Comparison of ENCODE assay signal across 24 cellular contexts in genomic region chr1:20505488-20505887, GRCh38. TPM values are rescaled to one million over a fixed set of nuclear protein-coding genes. Genes with fewer than 3 reads are reported as not detected.
A peak's percentile ranks its signal among the peaks of the same experiment; 100 is the strongest.
DNase-seq lines count a peak whose midpoint lies in the region; TF ChIP-seq lines count a peak whose summit lies in the region.
"Had no signal": no experiment of that assay in that cellular context is flagged by ENCODE, and none has a peak within 500 bp of the region (broad histone marks: within the 10 kb centered on the region; RNA-seq: fewer than 3 reads in every experiment).

No MANE protein-coding gene starts in this region.

- H3K27me3 Mint-ChIP-seq in CD4-positive, alpha-beta memory T cell: no peaks in the 10 kb centered on the region
- no peaks in the 10 kb centered on the region for H3K27me3 Mint-ChIP-seq in activated T-helper 2 cell treated with anti-CD3 and anti-CD28 coated beads, Interferon-gamma antibody, Interleukin-2, Interleukin-4, amounts not matched to agents 10 μg/mL and 5 μg/mL and 100 μg/mL, durations not matched to agents 14 hours and 24 hours and 36 hours (ENCODE audit: low read depth)
- H3K27me3 Mint-ChIP-seq in nephron (ENCODE audit: low read depth): no peaks in the 10 kb centered on the region

- H4K20me1 ChIP-seq in BLaER1 treated with 17β-estradiol and CSF1 and Interleukin-3, amounts not matched to agents 10 nM and 100 nM: peaks cover 11 to 49% (median 37%) of the 10 kb centered on the region in 11 experiments; a peak in 18 of 22 replicates

- H3K36me3 ChIP-seq in BLaER1 treated with 17β-estradiol and CSF1 and Interleukin-3, amounts not matched to agents 10 nM and 100 nM: peaks cover 49 to 60% (median 57%) of the 10 kb centered on the region in 11 experiments
- peaks cover 14% of the 10 kb centered on the region for H3K36me3 ChIP-seq in CD4-positive, alpha-beta memory T cell (ENCODE audit: insufficient read depth, low read length)

- H3K4me3 ChIP-seq in BLaER1 treated with 17β-estradiol and CSF1 and Interleukin-3, amounts not matched to agents 10 nM and 100 nM: no peak overlapping the region
- no peak overlapping the region for H3K4me3 ChIP-seq in CD4-positive, alpha-beta memory T cell (ENCODE audit: low read length in 2 of 2)
- H3K4me3 ChIP-seq: cardiac muscle cell, thyroid gland had no signal

- peak overlapping the region in 10 of 11 experiments; percentile 10 to 97 (median 89); a peak in 14 of 22 replicates for H3K4me2 ChIP-seq in BLaER1 treated with 17β-estradiol and CSF1 and Interleukin-3, amounts not matched to agents 10 nM and 100 nM

- intact Hi-C loops in CD4-positive, alpha-beta memory T cell (cut with micrococcal nuclease): loop anchor here (5.0 kb wide), 3 partner anchors 127 to 282 kb away; partner anchors contain the start of genes DDOST, HP1BP3 and PINK1
- intact Hi-C loops in activated T-helper 2 cell treated with anti-CD3 and anti-CD28 coated beads, Interferon-gamma antibody, Interleukin-2, Interleukin-4, amounts not matched to agents 10 μg/mL and 5 μg/mL and 100 μg/mL, durations not matched to agents 14 hours and 24 hours and 36 hours (cut with micrococcal nuclease): loop anchor here (5.0 kb wide), 2 partner anchors 127 to 128 kb away; partner anchors contain the start of gene PINK1

- H3K4me1 Mint-ChIP-seq in CD4-positive, alpha-beta memory T cell: peaks cover 11 to 31% (median 21%) of the 10 kb centered on the region in 4 donors
- H3K4me1 Mint-ChIP-seq in activated T-helper 2 cell treated with anti-CD3 and anti-CD28 coated beads, Interferon-gamma antibody, Interleukin-2, Interleukin-4, amounts not matched to agents 10 μg/mL and 5 μg/mL and 100 μg/mL, durations not matched to agents 14 hours and 24 hours and 36 hours (ENCODE audit: low read depth): peaks cover 4% of the 10 kb centered on the region
- H3K4me1 Mint-ChIP-seq in nephron: peaks cover 7% of the 10 kb centered on the region

- POLR2A ChIA-PET in CD4-positive, alpha-beta memory T cell (lab: Charles Lee; ENCODE audit: partially characterized antibody): no interaction called here

- H3K4me1 ChIP-seq in BLaER1 treated with 17β-estradiol and CSF1 and Interleukin-3, amounts not matched to agents 10 nM and 100 nM: peaks cover 19 to 34% (median 24%) of the 10 kb centered on the region in 10 experiments
- peaks cover 30% of the 10 kb centered on the region for H3K4me1 ChIP-seq in CD4-positive, alpha-beta memory T cell (ENCODE audit: insufficient read depth, low read length)

- CTCF ChIA-PET in CD4-positive, alpha-beta memory T cell (lab: Charles Lee; ENCODE audit: partially characterized antibody): interaction anchor here (1.2 to 4.8 kb wide), 2 partner anchors 12 to 15 kb away, joined by 3 to 24 read pairs; no protein-coding TSS in a partner anchor

- peak overlapping the region in 6 of 11 experiments; percentile 12 to 93 (median 18); a peak in 4 of 22 replicates for H3K9ac ChIP-seq in BLaER1 treated with 17β-estradiol and CSF1 and Interleukin-3, amounts not matched to agents 10 nM and 100 nM

- peaks cover 0 to 1% (median 0%) of the 10 kb centered on the region in 8 donors for H3K9me3 Mint-ChIP-seq in CD4-positive, alpha-beta memory T cell
- H3K9me3 Mint-ChIP-seq in activated T-helper 2 cell treated with anti-CD3 and anti-CD28 coated beads, Interferon-gamma antibody, Interleukin-2, Interleukin-4, amounts not matched to agents 10 μg/mL and 5 μg/mL and 100 μg/mL, durations not matched to agents 14 hours and 24 hours and 36 hours: no peaks in the 10 kb centered on the region
- no peaks in the 10 kb centered on the region for H3K9me3 Mint-ChIP-seq in nephron
- H3K9me3 Mint-ChIP-seq: dendritic cell treated with granulocyte-macrophage colony-stimulating factor and Interleukin-4, amounts not matched to agents 40 ng/mL and 50 ng/mL, for 4 days had no signal

- no peaks in the 10 kb centered on the region for H3K27me3 ChIP-seq in BLaER1 treated with 17β-estradiol and CSF1 and Interleukin-3, amounts not matched to agents 10 nM and 100 nM
- no peaks in the 10 kb centered on the region for H3K27me3 ChIP-seq in CD4-positive, alpha-beta memory T cell (ENCODE audit: insufficient read depth, low read length)
- H3K27me3 ChIP-seq: thyroid gland had no signal

- no peak for TF ChIP-seq CTCF in nephron (IDR thresholded peaks at IDR 0.05; ENCODE audit: unreplicated experiment in 3 of 3)

- H3K27ac Mint-ChIP-seq in CD4-positive, alpha-beta memory T cell: peak overlapping the region in 4 of 7 donors; percentile 15 to 83 (median 56)
- no peak overlapping the region for H3K27ac Mint-ChIP-seq in activated T-helper 2 cell treated with anti-CD3 and anti-CD28 coated beads, Interferon-gamma antibody, Interleukin-2, Interleukin-4, amounts not matched to agents 10 μg/mL and 5 μg/mL and 100 μg/mL, durations not matched to agents 14 hours and 24 hours and 36 hours
- no peak overlapping the region for H3K27ac Mint-ChIP-seq in nephron
- H3K27ac Mint-ChIP-seq: dendritic cell treated with granulocyte-macrophage colony-stimulating factor and Interleukin-4, amounts not matched to agents 40 ng/mL and 50 ng/mL, for 4 days had no signal

- H3K9me3 ChIP-seq in BLaER1 treated with 17β-estradiol and CSF1 and Interleukin-3, amounts not matched to agents 10 nM and 100 nM (replicated peaks in 1 of 11): no peaks in the 10 kb centered on the region
- H3K9me3 ChIP-seq in CD4-positive, alpha-beta memory T cell (ENCODE audit: control insufficient read depth in 1 of 2, low read length in 2 of 2): no peaks in the 10 kb centered on the region
- H3K9me3 ChIP-seq: thyroid gland had no signal

- H3K36me3 Mint-ChIP-seq in CD4-positive, alpha-beta memory T cell: peaks cover 24 to 32% of the 10 kb centered on the region in 2 donors
- H3K36me3 Mint-ChIP-seq in activated T-helper 2 cell treated with anti-CD3 and anti-CD28 coated beads, Interferon-gamma antibody, Interleukin-2, Interleukin-4, amounts not matched to agents 10 μg/mL and 5 μg/mL and 100 μg/mL, durations not matched to agents 14 hours and 24 hours and 36 hours (ENCODE audit: low read depth): peaks cover 10% of the 10 kb centered on the region
- H3K36me3 Mint-ChIP-seq in nephron (ENCODE audit: low read depth): peaks cover 11% of the 10 kb centered on the region

- DNase-seq in CD4-positive, alpha-beta memory T cell: no peak
- no peak for DNase-seq in activated T-helper 2 cell treated with anti-CD3 and anti-CD28 coated beads, Interferon-gamma antibody, Interleukin-2, Interleukin-4, amounts not matched to agents 10 μg/mL and 5 μg/mL and 100 μg/mL, durations not matched to agents 14 hours and 24 hours and 36 hours (ENCODE audit: low spot score)
- DNase-seq in occipital lobe (lab: John Stamatoyannopoulos, UW) (no peak), OCI-M2 (lab: John Stamatoyannopoulos, UW; ENCODE audit: unreplicated experiment) (no peak), hepatic stellate cell (ENCODE audit: low spot score) (no peak)
- DNase-seq: activated CD8-positive, alpha-beta memory T cell treated with anti-CD3 and anti-CD28 coated beads, Interleukin-2, amount 50 U/mL, for 4 hours; amygdala; COR-L47; DMS79; midbrain; MV-4-11; NCI-H1694; NCI-H2171 treated with DMSO at 0.1 percent for 48 hours; NCI-H69; SHP77 treated with DMSO at 0.1 percent for 48 hours; small intestine; stimulated activated CD4-positive, alpha-beta T cell treated with anti-CD3 and anti-CD28 coated beads, Interleukin-2, amount 100 ng/mL, for 24 hours; stimulated activated naive CD4-positive, alpha-beta T cell; SW 1271; thyroid gland had no signal

- no peak overlapping the region for H3K27ac ChIP-seq in BLaER1 treated with 17β-estradiol and CSF1 and Interleukin-3, amounts not matched to agents 10 nM and 100 nM
- H3K27ac ChIP-seq in CD4-positive, alpha-beta memory T cell (ENCODE audit: low read depth, low read length): no peak overlapping the region
- H3K27ac ChIP-seq: cardiac muscle cell, thyroid gland had no signal

- peak overlapping the region in 5 of 8 donors; percentile 10 to 64 (median 38) for H3K4me3 Mint-ChIP-seq in CD4-positive, alpha-beta memory T cell
- peak overlapping the region; percentile 33 for H3K4me3 Mint-ChIP-seq in activated T-helper 2 cell treated with anti-CD3 and anti-CD28 coated beads, Interferon-gamma antibody, Interleukin-2, Interleukin-4, amounts not matched to agents 10 μg/mL and 5 μg/mL and 100 μg/mL, durations not matched to agents 14 hours and 24 hours and 36 hours (ENCODE audit: low read depth)
- H3K4me3 Mint-ChIP-seq in nephron: peak overlapping the region; percentile 67 to 76 (median 69)
- H3K4me3 Mint-ChIP-seq: dendritic cell treated with granulocyte-macrophage colony-stimulating factor and Interleukin-4, amounts not matched to agents 40 ng/mL and 50 ng/mL, for 4 days had no signal

RNA-seq across cellular contexts. Expression of gene MUL1, which starts 2.5 kb away (rescaled TPM):
- total RNA-seq in CD4-positive, alpha-beta memory T cell: 10 to 100 TPM; 21.4 to 22.2 TPM
- polyA plus RNA-seq in CD4-positive, alpha-beta memory T cell: 10 to 100 TPM; 30.4 to 44.4 TPM
- 17.1 and 17.4 TPM in 2 replicates for total RNA-seq in activated T-helper 2 cell treated with anti-CD3 and anti-CD28 coated beads, Interferon-gamma antibody, Interleukin-2, Interleukin-4, amounts not matched to agents 10 μg/mL and 5 μg/mL and 100 μg/mL, durations not matched to agents 14 hours and 24 hours and 36 hours
- 17.5 TPM for total RNA-seq in occipital lobe

RNA-seq across cellular contexts. Expression of gene CAMK2N1, which starts 19.5 kb away (rescaled TPM):
- total RNA-seq in CD4-positive, alpha-beta memory T cell: 1 to 10 TPM; 5.5 to 6.5 TPM
- under 1 TPM; 0.32 to 0.84 TPM for polyA plus RNA-seq in CD4-positive, alpha-beta memory T cell
- 2.2 TPM in 2 replicates for total RNA-seq in activated T-helper 2 cell treated with anti-CD3 and anti-CD28 coated beads, Interferon-gamma antibody, Interleukin-2, Interleukin-4, amounts not matched to agents 10 μg/mL and 5 μg/mL and 100 μg/mL, durations not matched to agents 14 hours and 24 hours and 36 hours
- total RNA-seq in occipital lobe: 77.2 TPM

RNA-seq across cellular contexts. Expression of gene FAM43B, which starts 46.9 kb away (rescaled TPM):
- not detected for total RNA-seq in CD4-positive, alpha-beta memory T cell
- not detected for polyA plus RNA-seq in CD4-positive, alpha-beta memory T cell
- not detected in 2 replicates for total RNA-seq in activated T-helper 2 cell treated with anti-CD3 and anti-CD28 coated beads, Interferon-gamma antibody, Interleukin-2, Interleukin-4, amounts not matched to agents 10 μg/mL and 5 μg/mL and 100 μg/mL, durations not matched to agents 14 hours and 24 hours and 36 hours
- 0.16 TPM for total RNA-seq in occipital lobe

Comparison
In these comparisons a context has a peak if more than half of its experiments do, and no peak if none do; other contexts are left out.
1. H3K27ac Mint-ChIP-seq: peak in CD4-positive, alpha-beta memory T cell (4 of 7); none in activated T-helper 2 cell treated with anti-CD3 and anti-CD28 coated beads, Interferon-gamma antibody, Interleukin-2, Interleukin-4, amounts not matched to agents 10 μg/mL and 5 μg/mL and 100 μg/mL, durations not matched to agents 14 hours and 24 hours and 36 hours (single experiment) and nephron (0 of 3).
2. RNA of gene CAMK2N1, which starts 19.5 kb away (total RNA-seq): 77.2 TPM in occipital lobe (single experiment); 5.5 to 6.5 TPM in CD4-positive, alpha-beta memory T cell and 2.2 TPM in activated T-helper 2 cell treated with anti-CD3 and anti-CD28 coated beads, Interferon-gamma antibody, Interleukin-2, Interleukin-4, amounts not matched to agents 10 μg/mL and 5 μg/mL and 100 μg/mL, durations not matched to agents 14 hours and 24 hours and 36 hours; every median in the first group is over 10 times any median in the second.
3. Peak in every context shown above with its lines, with median percentiles within 50 percentile points of each other: H3K4me3 Mint-ChIP-seq.